ENCODE assay signal across 1 cellular context in genomic region chr18:54161267-54161666, GRCh38.
TF ChIP-seq lines count a peak whose summit lies in the region.

No MANE protein-coding gene starts in this region.

TF ChIP-seq in IMR-90, 13 proteins besides CTCF, POLR2A, EP300 and RAD21:
- TF ChIP-seq FOS (IDR thresholded peaks at IDR 0.05; ENCODE audit: low read depth, low read length) (no peak), NFE2L2 (IDR thresholded peaks at IDR 0.05; ENCODE audit: low read depth, low read length) (no peak), SMC3 (IDR thresholded peaks at IDR 0.05; ENCODE audit: low read depth, low read length) (no peak), BHLHE40 (IDR thresholded peaks at IDR 0.05; ENCODE audit: low read depth, low read length) (no peak), MXI1 (IDR thresholded peaks at IDR 0.05; ENCODE audit: borderline replicate concordance, low read depth, low read length) (no peak), MAFK (IDR thresholded peaks at IDR 0.05; ENCODE audit: low read depth, low read length) (no peak), RCOR1 (IDR thresholded peaks at IDR 0.05; ENCODE audit: insufficient replicate concordance, low read length) (no peak), CEBPB (IDR thresholded peaks at IDR 0.05; ENCODE audit: low read depth, low read length) (no peak), MAZ (IDR thresholded peaks at IDR 0.05; ENCODE audit: borderline replicate concordance, low read depth, low read length) (no peak), RFX5 (IDR thresholded peaks at IDR 0.05; ENCODE audit: low read depth, low read length) (no peak), CHD1 (IDR thresholded peaks at IDR 0.05; ENCODE audit: low read depth, low read length) (no peak), ELK1 (IDR thresholded peaks at IDR 0.05; ENCODE audit: borderline replicate concordance, low read depth, low read length) (no peak)
- TF ChIP-seq, protein P1, sequence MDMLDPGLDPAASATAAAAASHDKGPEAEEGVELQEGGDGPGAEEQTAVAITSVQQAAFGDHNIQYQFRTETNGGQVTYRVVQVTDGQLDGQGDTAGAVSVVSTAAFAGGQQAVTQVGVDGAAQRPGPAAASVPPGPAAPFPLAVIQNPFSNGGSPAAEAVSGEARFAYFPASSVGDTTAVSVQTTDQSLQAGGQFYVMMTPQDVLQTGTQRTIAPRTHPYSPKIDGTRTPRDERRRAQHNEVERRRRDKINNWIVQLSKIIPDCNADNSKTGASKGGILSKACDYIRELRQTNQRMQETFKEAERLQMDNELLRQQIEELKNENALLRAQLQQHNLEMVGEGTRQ (IDR thresholded peaks at IDR 0.05; ENCODE audit: low read depth, low read length), result no peak
